Comparison of ENCODE assay signal across 18 cellular contexts in genomic region chr13:42424182-42424581, GRCh38.
DNase-seq lines count a peak whose midpoint lies in the region; TF ChIP-seq lines count a peak whose summit lies in the region.
"Had no signal": no experiment of that assay in that cellular context is flagged by ENCODE, and none has a peak within 500 bp of the region (broad histone marks: within the 10 kb centered on the region; RNA-seq: fewer than 3 reads in every experiment).

No MANE protein-coding gene starts in this region.

- H3K27me3 Mint-ChIP-seq in Caco-2 (ENCODE audit: insufficient read depth, unreplicated experiment) (peaks cover 12% of the 10 kb centered on the region), endodermal cell (ENCODE audit: insufficient read depth) (no peaks in the 10 kb centered on the region)
- H3K27me3 Mint-ChIP-seq: CD4-positive, alpha-beta memory T cell; CD4-positive, CD25-positive, alpha-beta regulatory T cell; CD8-positive, alpha-beta memory T cell had no signal

- CTCF ChIA-PET in Caco-2 (lab: Charles Lee): no interaction called here

- H3K4me1 ChIP-seq in Caco-2 (0 out of 2 replicates have a peak, but pooled peaks cover 6% of the 10 kb centered on the region), HUES6 (ENCODE audit: control insufficient read depth, insufficient read depth, low read length) (no peaks in the 10 kb centered on the region), endodermal cell (ENCODE audit: control insufficient read depth, insufficient read depth, low read length) (no peaks in the 10 kb centered on the region), testis (no peaks in the 10 kb centered on the region)
- H3K4me1 ChIP-seq: BE2C, BLaER1 had no signal

- H3K27me3 ChIP-seq in Caco-2 (replicated peaks; ENCODE audit: control insufficient read depth, insufficient read depth, low read length): no peaks in the 10 kb centered on the region
- H3K27me3 ChIP-seq in HUES6 (ENCODE audit: control insufficient read depth, insufficient read depth, low read length): no peaks in the 10 kb centered on the region
- H3K27me3 ChIP-seq in endodermal cell (ENCODE audit: control insufficient read depth, insufficient read depth, low read length, poor library complexity, severe bottlenecking): no peaks in the 10 kb centered on the region
- H3K27me3 ChIP-seq in testis: no peaks in the 10 kb centered on the region
- H3K27me3 ChIP-seq: BLaER1 had no signal

- no peak overlapping the region for H3K27ac ChIP-seq in HUES6 (ENCODE audit: low read depth, low read length)
- H3K27ac ChIP-seq in endodermal cell (ENCODE audit: low read depth, low read length): no peak overlapping the region
- no peak overlapping the region for H3K27ac ChIP-seq in testis
- H3K27ac ChIP-seq: BLaER1 had no signal

- POLR2A ChIA-PET in Caco-2 (lab: Charles Lee): no interaction called here

- TF ChIP-seq CTCF in Caco-2 (IDR thresholded peaks at IDR 0.05; ENCODE audit: insufficient read depth in 1 of 2, low read depth in 1 of 2, low read length in 1 of 2, severe bottlenecking in 1 of 2, unreplicated experiment in 1 of 2) (no peak), endodermal cell (conservative IDR thresholded peaks at IDR 0.05) (no peak), testis (IDR thresholded peaks at IDR 0.05) (no peak)

- no peak for DNase-seq in Caco-2
- no peak for DNase-seq in endodermal cell
- DNase-seq in activated CD8-positive, alpha-beta memory T cell treated with anti-CD3 and anti-CD28 coated beads for 24 hours: no peak
- DNase-seq in testis: no peak
- DNase-seq: 8988T; ACHN; BE2C; C1 segment of cervical spinal cord; Calu3; CD4-positive, alpha-beta memory T cell; CD4-positive, CD25-positive, alpha-beta regulatory T cell; CD8-positive, alpha-beta memory T cell; COR-L47; DMS79 treated with DMSO at 0.1 percent for 48 hours; GF-D8 had no signal

- H3K4me3 Mint-ChIP-seq in Caco-2 (ENCODE audit: unreplicated experiment) (peak overlapping the region; percentile 80), endodermal cell (no peak overlapping the region)
- H3K4me3 Mint-ChIP-seq: CD14-positive monocyte; CD4-positive, alpha-beta memory T cell; CD4-positive, CD25-positive, alpha-beta regulatory T cell; CD8-positive, alpha-beta memory T cell had no signal

- H3K27ac Mint-ChIP-seq in Caco-2 (ENCODE audit: unreplicated experiment) (no peak overlapping the region), endodermal cell (no peak overlapping the region)
- H3K27ac Mint-ChIP-seq: CD14-positive monocyte; CD4-positive, alpha-beta memory T cell; CD4-positive, CD25-positive, alpha-beta regulatory T cell; CD8-positive, alpha-beta memory T cell had no signal

- H3K4me3 ChIP-seq in Caco-2 (ENCODE audit: low read depth, low read length): no peak overlapping the region; the same call in 1 of the 2 replicates
- H3K4me3 ChIP-seq in HUES6 (ENCODE audit: low read depth, low read length): peak overlapping the region; percentile 7; the same call in 1 of the 2 replicates
- H3K4me3 ChIP-seq in endodermal cell (ENCODE audit: low read length): peak overlapping the region; percentile 31
- no peak overlapping the region for H3K4me3 ChIP-seq in testis
- H3K4me3 ChIP-seq: BLaER1 had no signal

- no peak for TF ChIP-seq POLR2A in testis (IDR thresholded peaks at IDR 0.05)

- 0 out of 2 replicates have a peak, but pooled peaks cover 7% of the 10 kb centered on the region for H3K9me3 ChIP-seq in Caco-2
- peaks cover 11% of the 10 kb centered on the region for H3K9me3 ChIP-seq in HUES6 (ENCODE audit: control insufficient read depth, insufficient read depth, low read depth, low read length)
- peaks cover 12% of the 10 kb centered on the region for H3K9me3 ChIP-seq in endodermal cell (ENCODE audit: control insufficient read depth, low read length)
- H3K9me3 ChIP-seq in testis: no peaks in the 10 kb centered on the region
- H3K9me3 ChIP-seq: BE2C had no signal

- no peaks in the 10 kb centered on the region for H3K4me1 Mint-ChIP-seq in Caco-2 (ENCODE audit: low read depth, unreplicated experiment)
- H3K4me1 Mint-ChIP-seq in endodermal cell: no peaks in the 10 kb centered on the region
- H3K4me1 Mint-ChIP-seq: CD14-positive monocyte had no signal

- 100% methylated on average over 1 of the region's 2 CpGs; no CpG with 5 or more reads in 1 of the 2 experiments for WGBS in endodermal cell (ENCODE audit: insufficient coverage in 1 of 2, insufficient read length in 1 of 2), 2 experiments
- 83 to 98% methylated on average over 2 of the region's 2 CpGs for WGBS in testis, 2 donors

- intact Hi-C loops in Caco-2 (cut with micrococcal nuclease; ENCODE audit: unreplicated experiment) (no loop called here), testis (cut with DNase I; ENCODE audit: low total_unique reads) (no loop called here)

- H3K9me3 Mint-ChIP-seq in Caco-2 (ENCODE audit: unreplicated experiment): peaks cover 24% of the 10 kb centered on the region
- H3K9me3 Mint-ChIP-seq in endodermal cell: peaks cover 14% of the 10 kb centered on the region

- BruUV-seq in Caco-2 (replicated peaks; lab: Mats Ljungman, UMichigan): no TSS peak

- no peaks in the 10 kb centered on the region for H3K36me3 Mint-ChIP-seq in Caco-2 (ENCODE audit: insufficient read depth, unreplicated experiment)
- peaks cover 3% of the 10 kb centered on the region for H3K36me3 Mint-ChIP-seq in endodermal cell (ENCODE audit: low read depth)
- H3K36me3 Mint-ChIP-seq: CD14-positive monocyte; CD4-positive, alpha-beta memory T cell; CD4-positive, CD25-positive, alpha-beta regulatory T cell; CD8-positive, alpha-beta memory T cell had no signal

- H3K9ac ChIP-seq in HUES6 (ENCODE audit: low read length) (no peak overlapping the region), endodermal cell (ENCODE audit: extremely low read depth, low read length, poor library complexity, severe bottlenecking) (no peak overlapping the region)
- H3K9ac ChIP-seq: BLaER1 had no signal

- H3K36me3 ChIP-seq in Caco-2 (ENCODE audit: control insufficient read depth, insufficient read depth, low read length) (no peaks in the 10 kb centered on the region), HUES6 (ENCODE audit: control insufficient read depth, insufficient read depth, low read length) (no peaks in the 10 kb centered on the region), endodermal cell (ENCODE audit: control insufficient read depth, insufficient read depth, low read length) (no peaks in the 10 kb centered on the region), testis (ENCODE audit: low read depth, missing control alignments) (no peaks in the 10 kb centered on the region)
- H3K36me3 ChIP-seq: BE2C, BLaER1 had no signal

Comparison
In these comparisons a context has a peak if more than half of its experiments do, and no peak if none do; other contexts are left out.
1. H3K4me3 ChIP-seq: peak in HUES6 (single experiment) and endodermal cell (single experiment); none in Caco-2 (single experiment) and testis (0 of 2).